8 cellular contexts compared by ENCODE assay signal in genomic region chr10:91887075-91887899, GRCh38. TPM values are rescaled to one million over a fixed set of nuclear protein-coding genes. Genes with fewer than 3 reads are reported as not detected.
DNase-seq lines count a peak whose midpoint lies in the region; ATAC-seq and TF ChIP-seq lines count a peak whose summit lies in the region.

No MANE protein-coding gene starts in this region.

- H3K36me3 ChIP-seq in heart left ventricle (no peaks in the 10 kb centered on the region), ovary (no peaks in the 10 kb centered on the region)

- H3K4me1 Mint-ChIP-seq in activated naive CD8-positive, alpha-beta T cell treated with anti-CD3 and anti-CD28 coated beads for 36 hours: peaks cover 9% of the 10 kb centered on the region

- H3K9me3 ChIP-seq in heart left ventricle (no peaks in the 10 kb centered on the region), ovary (no peaks in the 10 kb centered on the region)

- H3K4me3 ChIP-seq in heart left ventricle (peak overlapping the region; percentile 19 to 70 (median 52)), ovary (peak overlapping the region; percentile 45)

- TF ChIP-seq EP300 in ovary (IDR thresholded peaks at IDR 0.05): no peak

- no peaks in the 10 kb centered on the region for H3K36me3 Mint-ChIP-seq in activated naive CD8-positive, alpha-beta T cell treated with anti-CD3 and anti-CD28 coated beads for 36 hours

- H3K27me3 ChIP-seq in heart left ventricle (peaks cover 0 to 10% (median 0%) of the 10 kb centered on the region in 9 donors), ovary (no peaks in the 10 kb centered on the region)

- peak overlapping the region; percentile 76 for H3K4me3 Mint-ChIP-seq in activated naive CD8-positive, alpha-beta T cell treated with anti-CD3 and anti-CD28 coated beads for 36 hours

- H3K27me3 Mint-ChIP-seq in activated naive CD8-positive, alpha-beta T cell treated with anti-CD3 and anti-CD28 coated beads for 36 hours: peaks cover 25% of the 10 kb centered on the region

- TF ChIP-seq CTCF in heart left ventricle (IDR thresholded peaks at IDR 0.05): no peak
- TF ChIP-seq CTCF in ovary (IDR thresholded peaks at IDR 0.05): no peak

- H3K27ac ChIP-seq in heart left ventricle (peak overlapping the region in 2 of 12 donors; percentile 19 to 28), ovary (peak overlapping the region; percentile 47 to 65)

- no peaks in the 10 kb centered on the region for H3K9me3 Mint-ChIP-seq in activated naive CD8-positive, alpha-beta T cell treated with anti-CD3 and anti-CD28 coated beads for 36 hours

- H3K4me1 ChIP-seq in heart left ventricle: peaks cover 0 to 34% (median 23%) of the 10 kb centered on the region in 12 donors
- no peaks in the 10 kb centered on the region for H3K4me1 ChIP-seq in ovary (ENCODE audit: insufficient read depth)

- in situ Hi-C loops in G401 (cut with HindIII; ENCODE audit: low sequenced_read_pairs): no loop called here

- WGBS in heart left ventricle, 4 donors: 1 to 4% (median 2%) methylated on average over 40 to 60 of the region's 60 CpGs
- WGBS in ovary, 3 donors: 0 to 1% (median 1%) methylated on average over 59 to 60 of the region's 60 CpGs

- TF ChIP-seq POLR2A in heart left ventricle (IDR thresholded peaks at IDR 0.05) (no peak), ovary (IDR thresholded peaks at IDR 0.05) (no peak)

- peak overlapping the region; percentile 62 for H3K27ac Mint-ChIP-seq in activated naive CD8-positive, alpha-beta T cell treated with anti-CD3 and anti-CD28 coated beads for 36 hours

- ATAC-seq in heart left ventricle (peak in 3 of 4 donors; percentile 49 to 68 (median 64)), GM21447 (IDR thresholded peaks at IDR 0.05; ENCODE audit: unreplicated experiment) (no peak), GM19455 (IDR thresholded peaks at IDR 0.05; ENCODE audit: unreplicated experiment) (no peak)

- intact Hi-C loops in heart left ventricle (cut with DNase I): loop anchor here in 1 of 10 donors (1.0 kb wide), 1 partner anchor 91 kb away; no protein-coding TSS in a partner anchor
- intact Hi-C loops in ovary (cut with DNase I): no loop called here

- DNase-seq in G401 (ENCODE audit: low spot score) (peak; percentile 75), NCI-H146 (lab: John Stamatoyannopoulos, UW) (peak; percentile 89), heart left ventricle (peak in 3 of 5 donors; percentile 22 to 64 (median 46)), ovary (peak; percentile 47 to 70 (median 68)), NCI-H2029 (lab: John Stamatoyannopoulos, UW) (no peak)
- DNase-seq in activated naive CD8-positive, alpha-beta T cell treated with anti-CD3 and anti-CD28 coated beads for 36 hours: peak; percentile 31

RNA-seq across cellular contexts. Expression of gene FGFBP3, which starts 22.0 kb away (rescaled TPM):
- total RNA-seq in G401 (2014; rRNA removed; shearing (Covaris generic)): 248 and 252 TPM in 2 replicates
- total RNA-seq in activated naive CD8-positive, alpha-beta T cell treated with anti-CD3 and anti-CD28 coated beads for 36 hours: 1 to 10 TPM; 3.6 to 3.9 TPM
- total RNA-seq in heart left ventricle (under 1 TPM in 8 of 9 donors, not detected in 1; 0.16 to 0.81 (median 0.50) TPM), ovary (1 to 10 TPM in 6 of 7 donors, under 1 TPM in 1; 0.83 to 1.8 (median 1.4) TPM)
- polyA plus RNA-seq in heart left ventricle (under 1 TPM; 0.18 to 0.46 TPM), ovary (1 to 10 TPM in 1 of 2 donors, under 1 TPM in 1; 0.88 to 1.9 TPM)

RNA-seq across cellular contexts. Expression of gene BTAF1, which starts 36.3 kb away (rescaled TPM):
- 24.3 and 25.6 TPM in 2 replicates for total RNA-seq in G401 (2014; rRNA removed; shearing (Covaris generic))
- total RNA-seq in activated naive CD8-positive, alpha-beta T cell treated with anti-CD3 and anti-CD28 coated beads for 36 hours: 10 to 100 TPM; 53.9 to 58.6 TPM
- total RNA-seq in heart left ventricle: 10 to 100 TPM; 10.9 to 22.3 (median 12.0) TPM
- 1 to 10 TPM; 5.5 to 6.5 TPM for polyA plus RNA-seq in heart left ventricle
- 10 to 100 TPM; 31.0 to 50.7 (median 41.0) TPM for total RNA-seq in ovary
- polyA plus RNA-seq in ovary: 10 to 100 TPM; 13.0 to 26.6 TPM

Comparison
In these comparisons a context has a peak if more than half of its experiments do, and no peak if none do; other contexts are left out.
1. ATAC-seq: peak in heart left ventricle (3 of 4); none in GM21447 (single experiment) and GM19455 (single experiment).
2. RNA of gene FGFBP3, which starts 22.0 kb away (total RNA-seq): 248 to 252 TPM in G401; 3.6 to 3.9 TPM in activated naive CD8-positive, alpha-beta T cell treated with anti-CD3 and anti-CD28 coated beads for 36 hours, 0.83 to 1.8 TPM in ovary and 0.16 to 0.81 TPM in heart left ventricle; every median in the first group is over 10 times any median in the second.